ENCODE assay signal across 11 cellular contexts in genomic region chr3:141959921-141960554, GRCh38.
DNase-seq lines count a peak whose midpoint lies in the region; ATAC-seq and TF ChIP-seq lines count a peak whose summit lies in the region.
"Had no signal": no experiment of that assay in that cellular context is flagged by ENCODE, and none has a peak within 500 bp of the region (broad histone marks: within the 10 kb centered on the region; RNA-seq: fewer than 3 reads in every experiment).

No MANE protein-coding gene starts in this region.

- no TSS peak for BruUV-seq in HCT116 (replicated peaks; lab: Mats Ljungman, UMichigan)

- peak; percentile 63; the same call in 1 of the 2 replicates for ATAC-seq in HCT116
- no peak for ATAC-seq in GM18511 (IDR thresholded peaks at IDR 0.05; ENCODE audit: unreplicated experiment)

- no peaks in the 10 kb centered on the region for H3K27me3 ChIP-seq in HCT116 (ENCODE audit: insufficient read depth, low read length)
- no peaks in the 10 kb centered on the region for H3K27me3 ChIP-seq in right atrium auricular region
- no peaks in the 10 kb centered on the region for H3K27me3 ChIP-seq in stomach smooth muscle (ENCODE audit: control insufficient read depth in 1 of 2, insufficient read depth in 2 of 2, low read length in 2 of 2)
- H3K27me3 ChIP-seq in MG63, result no peaks in the 10 kb centered on the region

- H3K27ac Mint-ChIP-seq in brain, result peak overlapping the region in 4 of 5 experiments; percentile 8 to 76 (median 62)
- H3K27ac Mint-ChIP-seq: IgD-negative memory B cell had no signal

- peaks cover 17 to 18% of the 10 kb centered on the region in 2 experiments for H3K4me1 ChIP-seq in HCT116 (ENCODE audit: control insufficient read depth in 1 of 2, insufficient read depth in 2 of 2, low read length in 2 of 2)
- no peaks in the 10 kb centered on the region for H3K4me1 ChIP-seq in right atrium auricular region
- H3K4me1 ChIP-seq in stomach smooth muscle (ENCODE audit: control insufficient read depth, insufficient read depth, low read length), result peaks cover 4% of the 10 kb centered on the region

- TF ChIP-seq RAD21 in HCT116 (IDR thresholded peaks at IDR 0.05; ENCODE audit: low read depth), result no peak

- peak overlapping the region in 1 of 5 experiments; percentile 59 for H3K4me3 Mint-ChIP-seq in brain
- H3K4me3 Mint-ChIP-seq: IgD-negative memory B cell had no signal

- RAD21 ChIA-PET in HCT116 (lab: Charles Lee; ENCODE audit: low non-redundant PET in 1 of 2, low total read pairs in 2 of 2, uncharacterized antibody in 2 of 2, unreplicated experiment in 2 of 2), result no interaction called here

- no peaks in the 10 kb centered on the region for H3K27me3 Mint-ChIP-seq in brain
- H3K27me3 Mint-ChIP-seq: IgD-negative memory B cell had no signal

- intact Hi-C loops in HCT116 (cut with micrococcal nuclease), result loop anchor here (5.0 kb wide), 1 partner anchor 167 kb away; no protein-coding TSS in a partner anchor

- H3K36me3 ChIP-seq in HCT116 (ENCODE audit: control insufficient read depth in 1 of 2, insufficient read depth in 2 of 2, low read length in 2 of 2) (no peaks in the 10 kb centered on the region), right atrium auricular region (peaks cover 25% of the 10 kb centered on the region), stomach smooth muscle (ENCODE audit: control insufficient read depth in 2 of 2, insufficient read depth in 2 of 2, low read length in 2 of 2) (peaks cover 5 to 9% of the 10 kb centered on the region in 2 donors), MG63 (peaks cover 6% of the 10 kb centered on the region)

- no peak for TF ChIP-seq POLR2A in HCT116 (IDR thresholded peaks at IDR 0.05; ENCODE audit: borderline replicate concordance, extremely low read depth, insufficient read depth, insufficient read length)

- no peaks in the 10 kb centered on the region for H3K9me3 ChIP-seq in HCT116 (ENCODE audit: control insufficient read depth in 1 of 2, insufficient read depth in 1 of 2, low read depth in 1 of 2, low read length in 2 of 2)
- no peaks in the 10 kb centered on the region for H3K9me3 ChIP-seq in right atrium auricular region
- H3K9me3 ChIP-seq in stomach smooth muscle (ENCODE audit: control insufficient read depth in 2 of 2, low read length in 2 of 2), result no peaks in the 10 kb centered on the region
- H3K9me3 ChIP-seq in MG63, result no peaks in the 10 kb centered on the region

- H3K36me3 Mint-ChIP-seq in brain, result peaks cover 77% of the 10 kb centered on the region

- H3K79me2 ChIP-seq in HCT116 (ENCODE audit: insufficient read depth, low read length), result no peaks in the 10 kb centered on the region

- H3K4me3 ChIP-seq in HCT116 (replicated peaks in 1 of 2; ENCODE audit: low read depth in 1 of 2, low read length in 2 of 2) (no peak overlapping the region), right atrium auricular region (no peak overlapping the region), stomach smooth muscle (ENCODE audit: low read length in 2 of 2) (no peak overlapping the region), MG63 (no peak overlapping the region)

- peak overlapping the region; percentile 45 for H3K4me2 ChIP-seq in HCT116 (ENCODE audit: low read length)

- peaks cover 15% of the 10 kb centered on the region for H3K4me1 Mint-ChIP-seq in brain
- H3K4me1 Mint-ChIP-seq: IgD-negative memory B cell had no signal

- H3K9ac ChIP-seq in HCT116 (ENCODE audit: low read length) (0 out of 2 replicates have a peak overlapping the region, but pooled peaks have one; percentile 0), stomach smooth muscle (ENCODE audit: low read length in 2 of 2) (peak overlapping the region in 1 of 2 donors; percentile 26)

- no peaks in the 10 kb centered on the region for H3K9me3 Mint-ChIP-seq in brain
- H3K9me3 Mint-ChIP-seq: IgD-negative memory B cell had no signal

- no peaks in the 10 kb centered on the region for H3K9me2 ChIP-seq in HCT116 (ENCODE audit: insufficient read depth)

- POLR2A ChIA-PET in HCT116 (lab: Charles Lee), result interaction anchor here (1.9 kb wide), 1 partner anchor 19 kb away, joined by 5 read pairs; no protein-coding TSS in a partner anchor

- H4K20me1 ChIP-seq in HCT116 (ENCODE audit: insufficient read depth), result no peaks in the 10 kb centered on the region

- DNase-seq in HCT116 (ENCODE audit: low read depth, low spot score) (peak; percentile 12), right atrium auricular region (ENCODE audit: low spot score) (peak; percentile 46), MG63 (no peak), activated gamma-delta T cell (lab: John Stamatoyannopoulos, UW) (no peak), GM19240 (ENCODE audit: insufficient read length, low spot score) (no peak)
- DNase-seq: activated effector memory CD4-positive, alpha-beta T cell treated with anti-CD3 and anti-CD28 coated beads, Interleukin-2, amount 50 U/mL, for 16 hours; stimulated activated CD4-positive, alpha-beta T cell treated with anti-CD3 and anti-CD28 coated beads, Interleukin-4, amount 100 ng/mL, for 1 hour had no signal

- peak overlapping the region; percentile 52; the same call in 1 of the 2 replicates for H3K27ac ChIP-seq in HCT116 (ENCODE audit: low read depth, low read length)
- H3K27ac ChIP-seq in right atrium auricular region, result peak overlapping the region; percentile 37 to 68
- peak overlapping the region; percentile 53 for H3K27ac ChIP-seq in stomach smooth muscle (ENCODE audit: low read length)

- TF ChIP-seq CTCF in HCT116 (IDR thresholded peaks at IDR 0.05 in 2 of 3, conservative IDR thresholded peaks at IDR 0.05 in 1 of 3; ENCODE audit: borderline replicate concordance in 1 of 3, insufficient read depth in 1 of 3, low read depth in 2 of 3, low read length in 2 of 3) (no peak), brain (conservative IDR thresholded peaks at IDR 0.05) (no peak), right atrium auricular region (IDR thresholded peaks at IDR 0.05) (no peak)

- CTCF ChIA-PET in HCT116 (lab: Charles Lee), result interaction anchor here (1.0 kb wide), 1 partner anchor 315 kb away, joined by 3 read pairs; no protein-coding TSS in a partner anchor

- H2AFZ ChIP-seq in HCT116 (ENCODE audit: low read depth, low read length, poor library complexity, severe bottlenecking), result no peak overlapping the region

TF ChIP-seq in HCT116, 20 proteins besides CTCF, POLR2A, EP300 and RAD21:
- TF ChIP-seq ZBTB33 (IDR thresholded peaks at IDR 0.05; ENCODE audit: extremely low read depth, insufficient replicate concordance, low read length) (no peak), EZH2phosphoT487 (IDR thresholded peaks at IDR 0.05; ENCODE audit: borderline replicate concordance) (no peak), EGR1 (IDR thresholded peaks at IDR 0.05; ENCODE audit: low read depth) (0 out of 2 replicates have a peak, but pooled peaks have one; percentile 16), REST (IDR thresholded peaks at IDR 0.05; ENCODE audit: low read depth) (no peak), FOSL1 (IDR thresholded peaks at IDR 0.05; ENCODE audit: low read depth) (peak; percentile 67), SP1 (IDR thresholded peaks at IDR 0.05; ENCODE audit: low read depth) (peak; percentile 19; the same call in 1 of the 2 replicates), JUND (IDR thresholded peaks at IDR 0.05) (peak; percentile 62)

Comparison
In these comparisons a context has a peak if more than half of its experiments do, and no peak if none do; other contexts are left out.
1. DNase-seq: peak in HCT116 (single experiment) and right atrium auricular region (single experiment); none in MG63 (single experiment), activated gamma-delta T cell (single experiment) and GM19240 (single experiment).
2. Peak in every context shown above with its lines, with median percentiles within 50 percentile points of each other: H3K27ac ChIP-seq.